In the genomic region with DNA sequence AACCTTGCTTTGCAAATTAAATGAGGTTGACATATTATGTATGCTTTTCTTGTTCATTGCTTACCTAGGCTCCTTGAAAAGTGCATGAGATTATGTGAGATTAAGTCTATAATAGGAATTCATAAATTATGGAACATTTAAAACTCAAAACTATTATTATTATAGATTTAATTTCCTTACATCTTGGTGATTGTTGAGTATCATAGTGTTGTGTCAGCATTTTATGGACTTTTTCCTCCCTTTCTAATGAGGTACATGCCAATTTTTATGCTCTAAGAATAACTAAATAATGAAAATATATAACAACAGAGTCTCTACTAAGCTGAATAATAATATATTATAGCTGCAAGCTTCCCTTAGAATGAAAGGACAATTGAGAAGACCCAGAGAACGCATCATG, we compare ENCODE assay signal across 33 cellular contexts.
"Had no signal": no experiment of that assay in that cellular context is flagged by ENCODE, and none has a peak within 500 bp of the region (broad histone marks: within the 10 kb centered on the region; RNA-seq: fewer than 3 reads in every experiment).

No MANE protein-coding gene starts in this region.

- DNase-seq: activated B cell treated with CpG ODN at 0.5 μM for 24 hours; activated CD4-positive, alpha-beta memory T cell treated with anti-CD3 and anti-CD28 coated beads for 36 hours; activated CD4-positive, alpha-beta T cell treated with anti-CD3 and anti-CD28 coated beads for 4 hours; activated CD4-positive, alpha-beta T cell treated with anti-CD3 and anti-CD28 coated beads, Interleukin-2, amount 10 ng/mL, durations not matched to agents 24 days and 14 days; activated CD4-positive, alpha-beta T cell treated with anti-CD3 and anti-CD28 coated beads, Interleukin-2, amount 50 U/mL, for 1 hour; activated CD4-positive, alpha-beta T cell treated with anti-CD3 and anti-CD28 coated beads, Interleukin-2, amount 50 U/mL, for 4 hours; activated CD4-positive, CD25-positive, alpha-beta regulatory T cell treated with anti-CD3 and anti-CD28 coated beads, Interleukin-2, amount 50 U/mL, for 72 hours; activated CD8-positive, alpha-beta memory T cell treated with anti-CD3 and anti-CD28 coated beads, Interleukin-2, amount 50 U/mL, for 4 hours; activated CD8-positive, alpha-beta T cell treated with anti-CD3 and anti-CD28 coated beads for 36 hours; activated effector memory CD4-positive, alpha-beta T cell treated with anti-CD3 and anti-CD28 coated beads, Interleukin-2, amount 50 U/mL, for 16 hours; activated gamma-delta T cell treated with Interleukin-2 at 50 U/mL for 16 hours; activated naive CD4-positive, alpha-beta T cell; activated naive CD4-positive, alpha-beta T cell treated with anti-CD3 and anti-CD28 coated beads for 36 hours; activated naive CD4-positive, alpha-beta T cell treated with anti-CD3 and anti-CD28 coated beads, Interleukin-2, amount 50 U/mL, for 16 hours; activated naive CD8-positive, alpha-beta T cell treated with anti-CD3 and anti-CD28 coated beads for 36 hours; activated T-cell treated with anti-CD3 and anti-CD28 coated beads for 4 hours; activated T-cell treated with anti-CD3 and anti-CD28 coated beads, Interleukin-2, amount 50 U/mL, for 1 hour; activated T-cell treated with anti-CD3 and anti-CD28 coated beads, Interleukin-2, amount 50 U/mL, for 4 hours; activated T-cell treated with anti-CD3 and anti-CD28 coated beads, Interleukin-2, amount 50 U/mL, for 72 hours; adrenal gland; amniotic stem cell; aorta; body of pancreas; brain microvascular endothelial cell; central memory CD4-positive, alpha-beta T cell; T-helper 2 cell; T-helper 9 cell had no signal

- H3K36me3 ChIP-seq: adrenal gland, brain microvascular endothelial cell, breast epithelium had no signal

- H3K4me1 ChIP-seq: adrenal gland, body of pancreas, breast epithelium had no signal

- FAIRE-seq: astrocyte, TTC549 had no signal

- H3K27ac ChIP-seq: adrenal gland, body of pancreas, brain microvascular endothelial cell, breast epithelium, VCaP had no signal

- H3K4me3 ChIP-seq: adrenal gland, body of pancreas, breast epithelium had no signal

- H3K27me3 ChIP-seq: adrenal gland, body of pancreas, brain microvascular endothelial cell, breast epithelium had no signal

- ATAC-seq: activated CD8-positive, alpha-beta T cell treated with anti-CD3 and anti-CD28 coated beads for 36 hours; activated naive CD4-positive, alpha-beta T cell treated with anti-CD3 and anti-CD28 coated beads, Interleukin-2, amount 50 U/mL, for 72 hours; activated T-cell treated with anti-CD3 and anti-CD28 coated beads, Interleukin-2, amount 50 U/mL, for 4 hours; activated T-cell treated with anti-CD3 and anti-CD28 coated beads, Interleukin-2, amount 50 U/mL, for 72 hours; activated T-helper 17 cell treated with anti-CD3 and anti-CD28 coated beads, Interleukin-2, amount 50 U/mL, for 72 hours; body of pancreas had no signal

- H3K9me3 ChIP-seq: adrenal gland, body of pancreas had no signal
